1 cellular context compared by ENCODE assay signal in the genomic region with DNA sequence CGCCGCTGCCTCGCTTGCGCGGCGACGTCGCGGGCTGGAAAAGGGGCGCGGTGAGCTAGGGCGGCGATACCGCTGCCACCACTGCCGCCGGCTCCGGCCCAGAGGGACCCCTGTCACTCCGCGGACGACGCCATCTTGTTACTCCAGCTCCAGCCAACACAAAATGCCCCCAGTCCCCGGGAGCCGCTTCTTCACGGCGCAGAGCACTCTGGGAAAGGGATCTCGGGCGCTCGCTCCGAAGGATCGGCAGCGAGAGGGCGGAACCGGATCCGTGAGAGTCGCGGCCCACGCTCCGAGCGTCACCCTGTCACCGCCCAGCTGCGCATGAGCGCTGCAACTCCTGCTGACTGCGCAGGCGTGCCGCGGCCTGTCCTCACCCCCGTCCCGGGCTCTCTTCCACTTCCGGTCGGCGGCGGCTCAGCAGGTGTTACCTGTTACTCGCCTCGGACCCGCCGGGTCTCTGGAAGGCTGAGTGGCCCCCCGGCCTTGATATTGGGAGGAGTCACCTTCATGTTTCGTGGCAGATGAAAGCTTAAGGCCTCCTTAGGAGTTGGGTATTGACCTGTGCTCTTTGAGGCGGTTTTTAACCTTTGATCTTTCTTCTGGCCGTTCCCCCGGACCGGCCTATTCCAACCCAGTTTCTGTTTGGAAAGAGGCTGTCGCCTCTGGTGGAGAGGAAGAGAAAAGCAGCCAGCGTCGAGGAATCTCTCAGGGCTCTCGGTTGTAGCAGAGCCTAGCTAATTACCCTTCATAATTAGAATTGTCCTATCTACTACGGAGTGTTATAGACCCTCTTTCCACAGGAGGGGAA.
TF ChIP-seq lines count a peak whose summit lies in the region.

TSS of gene CSNK1A1 (minus strand) at position 213 of the 811 bp plus-strand sequence. CDS start 475 bp downstream, outside the sequence.

TF ChIP-seq in K562, 482 proteins besides CTCF, POLR2A, EP300 and RAD21 (continued from another document and continues in another):
- TF ChIP-seq SMARCE1 (IDR thresholded peaks at IDR 0.05), result 0 out of 2 replicates have a peak, but pooled peaks have one; percentile 13
- peak; percentile 60; the same call in 1 of the 2 replicates for TF ChIP-seq TRIM28 (IDR thresholded peaks at IDR 0.05)
- peak; percentile 75 for TF ChIP-seq SAP30 (IDR thresholded peaks at IDR 0.05; ENCODE audit: borderline replicate concordance, insufficient read depth, low read depth, low read length, poor library complexity, severe bottlenecking)
- peak; percentile 93 to 97 (median 97) for TF ChIP-seq YY1 (IDR thresholded peaks at IDR 0.05; ENCODE audit: borderline replicate concordance in 1 of 3, control insufficient read depth in 1 of 3, extremely low read depth in 1 of 3, insufficient read depth in 3 of 3, insufficient read length in 1 of 3, insufficient replicate concordance in 2 of 3, low read depth in 1 of 3, low read length in 2 of 3)
- TF ChIP-seq RBM14 (IDR thresholded peaks at IDR 0.05; ENCODE audit: borderline replicate concordance, insufficient read depth, low read depth, low read length), result 0 out of 2 replicates have a peak, but pooled peaks have one; percentile 33
- peak; percentile 92 for TF ChIP-seq ZBTB40 (IDR thresholded peaks at IDR 0.05)
- no peak for TF ChIP-seq ZBTB40 (CRISPR knock-in tag; IDR thresholded peaks at IDR 0.05)
- peak; percentile 46; the same call in 1 of the 2 replicates for TF ChIP-seq JUN (IDR thresholded peaks at IDR 0.05; ENCODE audit: borderline replicate concordance, low read depth, low read length)
- TF ChIP-seq JUN (CRISPR knock-in tag; IDR thresholded peaks at IDR 0.05; ENCODE audit: borderline replicate concordance), result no peak; the same call in 1 of the 2 replicates
- peak; percentile 70 for TF ChIP-seq SIN3B (IDR thresholded peaks at IDR 0.05; ENCODE audit: low read depth)
- peak; percentile 95 for TF ChIP-seq ELF1 (tag; IDR thresholded peaks at IDR 0.05)
- no peak for TF ChIP-seq ATF1 (CRISPR knock-in tag; IDR thresholded peaks at IDR 0.05)
- TF ChIP-seq ATF1 (tag; IDR thresholded peaks at IDR 0.05), result peak; percentile 88
- TF ChIP-seq ZNF695 (CRISPR knock-in tag; IDR thresholded peaks at IDR 0.05), result no peak
- no peak for TF ChIP-seq ZNF274 (IDR thresholded peaks at IDR 0.05; ENCODE audit: borderline replicate concordance, low read depth, low read length)
- no peak for TF ChIP-seq ZNF318 (IDR thresholded peaks at IDR 0.05; ENCODE audit: borderline replicate concordance in 1 of 2, low read depth in 1 of 2)
- TF ChIP-seq ZKSCAN3 (CRISPR knock-in tag; IDR thresholded peaks at IDR 0.05), result no peak
- peak; percentile 53 to 68; a peak in 3 of 4 replicates for TF ChIP-seq TEAD1 (CRISPR knock-in tag; IDR thresholded peaks at IDR 0.05)
- TF ChIP-seq ATF7 (IDR thresholded peaks at IDR 0.05), result peak; percentile 89
- TF ChIP-seq ZNF23 (CRISPR knock-in tag; IDR thresholded peaks at IDR 0.05), result no peak
- peak; percentile 52; the same call in 1 of the 2 replicates for TF ChIP-seq ZNF436 (CRISPR knock-in tag; IDR thresholded peaks at IDR 0.05)
- peak; percentile 99 for TF ChIP-seq NRF1 (conservative IDR thresholded peaks at IDR 0.05 in 1 of 2, IDR thresholded peaks at IDR 0.05 in 1 of 2)
- TF ChIP-seq CREM (IDR thresholded peaks at IDR 0.05; ENCODE audit: low read depth), result peak; percentile 88
- peak; percentile 92 for TF ChIP-seq POLR2AphosphoS5 (IDR thresholded peaks at IDR 0.05; ENCODE audit: control insufficient read depth, insufficient read depth, low read depth, low read length)
- peak; percentile 51 for TF ChIP-seq SMAD1 (IDR thresholded peaks at IDR 0.05; ENCODE audit: low read depth, low read length, partially characterized antibody)
- TF ChIP-seq NEUROD1 (IDR thresholded peaks at IDR 0.05; ENCODE audit: borderline replicate concordance, low read depth, low read length, partially characterized antibody), result peak; percentile 40
- no peak for TF ChIP-seq NELFE (IDR thresholded peaks at IDR 0.05; ENCODE audit: insufficient read depth, insufficient read length)
- 0 out of 2 replicates have a peak, but pooled peaks have one; percentile 19 for TF ChIP-seq HLTF (IDR thresholded peaks at IDR 0.05)
- TF ChIP-seq HDAC8 (tag; IDR thresholded peaks at IDR 0.05), result no peak
- no peak for TF ChIP-seq SAFB (IDR thresholded peaks at IDR 0.05; ENCODE audit: borderline replicate concordance, low read depth, low read length)
- TF ChIP-seq MCM3 (IDR thresholded peaks at IDR 0.05), result no peak
- peak; percentile 88; the same call in 1 of the 2 replicates for TF ChIP-seq TCF7 (IDR thresholded peaks at IDR 0.05; ENCODE audit: borderline replicate concordance)
- peak; percentile 44 for TF ChIP-seq POU5F1 (IDR thresholded peaks at IDR 0.05; ENCODE audit: borderline replicate concordance, low read depth, low read length, partially characterized antibody)
- TF ChIP-seq, protein P1, sequence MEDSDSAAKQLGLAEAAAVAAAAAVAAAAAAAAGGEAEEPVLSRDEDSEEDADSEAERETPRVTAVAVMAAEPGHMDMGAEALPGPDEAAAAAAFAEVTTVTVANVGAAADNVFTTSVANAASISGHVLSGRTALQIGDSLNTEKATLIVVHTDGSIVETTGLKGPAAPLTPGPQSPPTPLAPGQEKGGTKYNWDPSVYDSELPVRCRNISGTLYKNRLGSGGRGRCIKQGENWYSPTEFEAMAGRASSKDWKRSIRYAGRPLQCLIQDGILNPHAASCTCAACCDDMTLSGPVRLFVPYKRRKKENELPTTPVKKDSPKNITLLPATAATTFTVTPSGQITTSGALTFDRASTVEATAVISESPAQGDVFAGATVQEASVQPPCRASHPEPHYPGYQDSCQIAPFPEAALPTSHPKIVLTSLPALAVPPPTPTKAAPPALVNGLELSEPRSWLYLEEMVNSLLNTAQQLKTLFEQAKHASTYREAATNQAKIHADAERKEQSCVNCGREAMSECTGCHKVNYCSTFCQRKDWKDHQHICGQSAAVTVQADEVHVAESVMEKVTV (CRISPR knock-in tag; IDR thresholded peaks at IDR 0.05), result peak; percentile 52
- peak; percentile 35 to 65; a peak in 3 of 4 replicates for TF ChIP-seq RCOR1 (IDR thresholded peaks at IDR 0.05; ENCODE audit: borderline replicate concordance in 1 of 2, low read depth in 2 of 2, low read length in 2 of 2)
- TF ChIP-seq WHSC1 (IDR thresholded peaks at IDR 0.05; ENCODE audit: low read length), result no peak
- TF ChIP-seq MEIS2 (IDR thresholded peaks at IDR 0.05; ENCODE audit: partially characterized antibody), result peak; percentile 97
- TF ChIP-seq ZNF830 (CRISPR knock-in tag; IDR thresholded peaks at IDR 0.05), result 0 out of 2 replicates have a peak, but pooled peaks have one; percentile 59
- TF ChIP-seq ELF4 (CRISPR knock-in tag; IDR thresholded peaks at IDR 0.05), result peak; percentile 75; the same call in 1 of the 2 replicates
- peak; percentile 89 for TF ChIP-seq POLR2H (tag; IDR thresholded peaks at IDR 0.05; ENCODE audit: low read depth)
- no peak for TF ChIP-seq NR2F6 (CRISPR knock-in tag; IDR thresholded peaks at IDR 0.05)
- TF ChIP-seq U2AF1 (optimal IDR thresholded peaks at IDR 0.05; ENCODE audit: low read depth, low read length), result no peak
- peak; percentile 95 for TF ChIP-seq TAF1 (IDR thresholded peaks at IDR 0.05; ENCODE audit: control insufficient read depth, extremely low read depth, insufficient read depth, low read length, severe bottlenecking)
